In the genomic region with DNA sequence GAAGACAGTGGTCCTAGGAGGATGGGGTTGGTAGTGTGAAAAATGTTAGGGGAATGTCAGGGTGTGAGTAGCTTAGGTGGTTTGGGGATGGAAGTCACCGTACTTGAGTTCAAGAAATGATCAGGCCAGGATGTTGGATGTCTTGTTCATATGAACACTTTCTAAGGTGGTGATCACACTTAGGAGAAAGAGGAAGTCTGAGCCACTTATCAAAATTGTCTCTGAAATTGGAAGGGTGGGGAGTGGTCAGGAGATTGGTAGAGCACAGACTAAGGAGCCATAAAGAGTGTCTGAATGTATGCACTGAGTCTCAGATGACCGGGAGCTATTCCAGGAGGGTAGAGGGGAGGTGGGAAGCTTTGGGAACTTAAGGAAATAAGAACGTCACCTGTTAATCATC, we compare ENCODE assay signal across 1 cellular context.
TF ChIP-seq lines count a peak whose summit lies in the region.

No MANE protein-coding gene starts in this region.

TF ChIP-seq in A549, 52 proteins besides CTCF, POLR2A, EP300 and RAD21:
- TF ChIP-seq, protein P1, sequence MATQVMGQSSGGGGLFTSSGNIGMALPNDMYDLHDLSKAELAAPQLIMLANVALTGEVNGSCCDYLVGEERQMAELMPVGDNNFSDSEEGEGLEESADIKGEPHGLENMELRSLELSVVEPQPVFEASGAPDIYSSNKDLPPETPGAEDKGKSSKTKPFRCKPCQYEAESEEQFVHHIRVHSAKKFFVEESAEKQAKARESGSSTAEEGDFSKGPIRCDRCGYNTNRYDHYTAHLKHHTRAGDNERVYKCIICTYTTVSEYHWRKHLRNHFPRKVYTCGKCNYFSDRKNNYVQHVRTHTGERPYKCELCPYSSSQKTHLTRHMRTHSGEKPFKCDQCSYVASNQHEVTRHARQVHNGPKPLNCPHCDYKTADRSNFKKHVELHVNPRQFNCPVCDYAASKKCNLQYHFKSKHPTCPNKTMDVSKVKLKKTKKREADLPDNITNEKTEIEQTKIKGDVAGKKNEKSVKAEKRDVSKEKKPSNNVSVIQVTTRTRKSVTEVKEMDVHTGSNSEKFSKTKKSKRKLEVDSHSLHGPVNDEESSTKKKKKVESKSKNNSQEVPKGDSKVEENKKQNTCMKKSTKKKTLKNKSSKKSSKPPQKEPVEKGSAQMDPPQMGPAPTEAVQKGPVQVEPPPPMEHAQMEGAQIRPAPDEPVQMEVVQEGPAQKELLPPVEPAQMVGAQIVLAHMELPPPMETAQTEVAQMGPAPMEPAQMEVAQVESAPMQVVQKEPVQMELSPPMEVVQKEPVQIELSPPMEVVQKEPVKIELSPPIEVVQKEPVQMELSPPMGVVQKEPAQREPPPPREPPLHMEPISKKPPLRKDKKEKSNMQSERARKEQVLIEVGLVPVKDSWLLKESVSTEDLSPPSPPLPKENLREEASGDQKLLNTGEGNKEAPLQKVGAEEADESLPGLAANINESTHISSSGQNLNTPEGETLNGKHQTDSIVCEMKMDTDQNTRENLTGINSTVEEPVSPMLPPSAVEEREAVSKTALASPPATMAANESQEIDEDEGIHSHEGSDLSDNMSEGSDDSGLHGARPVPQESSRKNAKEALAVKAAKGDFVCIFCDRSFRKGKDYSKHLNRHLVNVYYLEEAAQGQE (IDR thresholded peaks at IDR 0.05), result no peak
- TF ChIP-seq MAZ (IDR thresholded peaks at IDR 0.05; ENCODE audit: borderline replicate concordance, low read depth, low read length) (no peak), CHD2 (IDR thresholded peaks at IDR 0.05; ENCODE audit: low read length, partially characterized antibody) (no peak)
